1 cellular context compared by ENCODE assay signal in the genomic region with DNA sequence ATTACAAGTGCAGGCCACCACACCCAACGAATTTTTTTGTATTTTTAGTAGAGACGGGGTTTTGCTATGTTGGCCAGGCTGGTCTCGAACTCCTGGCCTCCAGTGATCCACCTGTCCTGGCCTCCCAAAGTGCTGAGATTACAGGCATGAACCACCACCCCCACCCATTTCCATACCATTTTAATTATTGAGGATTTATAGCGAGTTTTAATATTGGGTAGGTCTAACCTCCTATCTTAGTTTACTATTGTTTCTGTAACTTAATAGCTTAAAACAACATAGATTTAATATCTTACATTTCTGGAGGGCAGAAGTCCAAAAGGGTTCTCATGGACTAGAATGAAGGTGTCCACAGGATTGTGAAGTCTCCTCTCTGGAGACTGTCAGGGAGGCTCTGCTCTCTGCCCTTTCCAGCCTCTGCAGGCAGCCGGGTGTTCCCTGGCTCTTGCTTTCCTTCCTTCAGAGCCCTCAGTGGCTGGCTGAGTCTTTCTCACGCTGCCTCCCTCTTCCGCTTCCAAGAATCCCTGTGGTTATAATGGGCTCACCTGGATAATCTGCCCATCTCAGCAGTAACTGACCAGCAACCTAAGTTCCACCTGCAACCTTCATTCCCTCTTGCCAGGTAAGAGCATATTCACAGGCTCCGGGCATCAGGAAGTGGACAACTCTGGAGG.
TF ChIP-seq lines count a peak whose summit lies in the region.

No MANE protein-coding gene starts in this region.

TF ChIP-seq in HEK293, 187 proteins besides CTCF, POLR2A, EP300 and RAD21 (continued from another document):
- TF ChIP-seq, protein P1, sequence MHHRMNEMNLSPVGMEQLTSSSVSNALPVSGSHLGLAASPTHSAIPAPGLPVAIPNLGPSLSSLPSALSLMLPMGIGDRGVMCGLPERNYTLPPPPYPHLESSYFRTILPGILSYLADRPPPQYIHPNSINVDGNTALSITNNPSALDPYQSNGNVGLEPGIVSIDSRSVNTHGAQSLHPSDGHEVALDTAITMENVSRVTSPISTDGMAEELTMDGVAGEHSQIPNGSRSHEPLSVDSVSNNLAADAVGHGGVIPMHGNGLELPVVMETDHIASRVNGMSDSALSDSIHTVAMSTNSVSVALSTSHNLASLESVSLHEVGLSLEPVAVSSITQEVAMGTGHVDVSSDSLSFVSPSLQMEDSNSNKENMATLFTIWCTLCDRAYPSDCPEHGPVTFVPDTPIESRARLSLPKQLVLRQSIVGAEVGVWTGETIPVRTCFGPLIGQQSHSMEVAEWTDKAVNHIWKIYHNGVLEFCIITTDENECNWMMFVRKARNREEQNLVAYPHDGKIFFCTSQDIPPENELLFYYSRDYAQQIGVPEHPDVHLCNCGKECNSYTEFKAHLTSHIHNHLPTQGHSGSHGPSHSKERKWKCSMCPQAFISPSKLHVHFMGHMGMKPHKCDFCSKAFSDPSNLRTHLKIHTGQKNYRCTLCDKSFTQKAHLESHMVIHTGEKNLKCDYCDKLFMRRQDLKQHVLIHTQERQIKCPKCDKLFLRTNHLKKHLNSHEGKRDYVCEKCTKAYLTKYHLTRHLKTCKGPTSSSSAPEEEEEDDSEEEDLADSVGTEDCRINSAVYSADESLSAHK (tag by site-specific recombination; IDR thresholded peaks at IDR 0.05): no peak
